Comparison of ENCODE assay signal across 1 cellular context in the genomic region with DNA sequence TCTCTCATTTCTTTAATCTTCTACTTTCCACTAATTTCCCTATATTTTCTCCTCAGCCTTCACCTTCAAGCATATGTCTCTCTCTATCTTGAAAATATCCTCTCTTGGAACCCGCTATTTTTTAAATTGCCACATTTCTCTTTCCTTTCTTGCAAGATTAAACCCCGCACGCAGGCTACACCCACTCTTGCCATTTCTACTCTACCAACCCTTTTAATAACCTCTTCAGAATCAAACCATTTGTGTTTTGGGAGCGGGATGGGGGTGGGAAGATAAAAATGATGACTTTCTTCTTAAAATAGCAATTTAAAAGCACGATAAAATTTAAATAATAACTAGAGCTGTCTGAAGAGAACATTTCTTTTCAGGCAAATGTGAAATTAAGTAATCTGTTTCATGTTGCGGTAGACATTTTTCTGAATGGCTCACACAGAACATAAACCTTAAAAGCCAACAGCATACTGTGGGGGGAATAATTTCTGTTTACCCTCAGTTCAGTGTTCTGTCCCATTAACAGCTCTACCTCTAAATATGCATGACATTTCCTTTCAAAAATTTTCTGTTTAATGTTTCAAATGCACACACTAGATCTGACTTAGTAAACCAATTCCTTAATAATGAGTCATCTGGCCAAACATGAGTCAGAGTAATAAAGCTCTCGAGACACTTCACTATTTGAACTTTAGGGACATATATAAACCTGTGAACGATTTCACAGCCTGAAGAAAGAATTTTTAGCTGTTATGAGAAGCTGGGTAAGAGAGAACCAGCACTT.
TF ChIP-seq lines count a peak whose summit lies in the region.

No MANE protein-coding gene starts in this region.

TF ChIP-seq in HEK293, 187 proteins besides CTCF, POLR2A, EP300 and RAD21 (continued from another document):
- TF ChIP-seq, protein P1, sequence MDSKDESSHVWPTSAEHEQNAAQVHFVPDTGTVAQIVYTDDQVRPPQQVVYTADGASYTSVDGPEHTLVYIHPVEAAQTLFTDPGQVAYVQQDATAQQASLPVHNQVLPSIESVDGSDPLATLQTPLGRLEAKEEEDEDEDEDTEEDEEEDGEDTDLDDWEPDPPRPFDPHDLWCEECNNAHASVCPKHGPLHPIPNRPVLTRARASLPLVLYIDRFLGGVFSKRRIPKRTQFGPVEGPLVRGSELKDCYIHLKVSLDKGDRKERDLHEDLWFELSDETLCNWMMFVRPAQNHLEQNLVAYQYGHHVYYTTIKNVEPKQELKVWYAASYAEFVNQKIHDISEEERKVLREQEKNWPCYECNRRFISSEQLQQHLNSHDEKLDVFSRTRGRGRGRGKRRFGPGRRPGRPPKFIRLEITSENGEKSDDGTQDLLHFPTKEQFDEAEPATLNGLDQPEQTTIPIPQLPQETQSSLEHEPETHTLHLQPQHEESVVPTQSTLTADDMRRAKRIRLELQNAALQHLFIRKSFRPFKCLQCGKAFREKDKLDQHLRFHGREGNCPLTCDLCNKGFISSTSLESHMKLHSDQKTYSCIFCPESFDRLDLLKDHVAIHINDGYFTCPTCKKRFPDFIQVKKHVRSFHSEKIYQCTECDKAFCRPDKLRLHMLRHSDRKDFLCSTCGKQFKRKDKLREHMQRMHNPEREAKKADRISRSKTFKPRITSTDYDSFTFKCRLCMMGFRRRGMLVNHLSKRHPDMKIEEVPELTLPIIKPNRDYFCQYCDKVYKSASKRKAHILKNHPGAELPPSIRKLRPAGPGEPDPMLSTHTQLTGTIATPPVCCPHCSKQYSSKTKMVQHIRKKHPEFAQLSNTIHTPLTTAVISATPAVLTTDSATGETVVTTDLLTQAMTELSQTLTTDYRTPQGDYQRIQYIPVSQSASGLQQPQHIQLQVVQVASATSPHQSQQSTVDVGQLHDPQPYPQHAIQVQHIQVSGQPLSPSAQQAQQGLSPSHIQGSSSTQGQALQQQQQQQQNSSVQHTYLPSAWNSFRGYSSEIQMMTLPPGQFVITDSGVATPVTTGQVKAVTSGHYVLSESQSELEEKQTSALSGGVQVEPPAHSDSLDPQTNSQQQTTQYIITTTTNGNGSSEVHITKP (tag by site-specific recombination; IDR thresholded peaks at IDR 0.05): peak; percentile 88
- TF ChIP-seq, protein P2, sequence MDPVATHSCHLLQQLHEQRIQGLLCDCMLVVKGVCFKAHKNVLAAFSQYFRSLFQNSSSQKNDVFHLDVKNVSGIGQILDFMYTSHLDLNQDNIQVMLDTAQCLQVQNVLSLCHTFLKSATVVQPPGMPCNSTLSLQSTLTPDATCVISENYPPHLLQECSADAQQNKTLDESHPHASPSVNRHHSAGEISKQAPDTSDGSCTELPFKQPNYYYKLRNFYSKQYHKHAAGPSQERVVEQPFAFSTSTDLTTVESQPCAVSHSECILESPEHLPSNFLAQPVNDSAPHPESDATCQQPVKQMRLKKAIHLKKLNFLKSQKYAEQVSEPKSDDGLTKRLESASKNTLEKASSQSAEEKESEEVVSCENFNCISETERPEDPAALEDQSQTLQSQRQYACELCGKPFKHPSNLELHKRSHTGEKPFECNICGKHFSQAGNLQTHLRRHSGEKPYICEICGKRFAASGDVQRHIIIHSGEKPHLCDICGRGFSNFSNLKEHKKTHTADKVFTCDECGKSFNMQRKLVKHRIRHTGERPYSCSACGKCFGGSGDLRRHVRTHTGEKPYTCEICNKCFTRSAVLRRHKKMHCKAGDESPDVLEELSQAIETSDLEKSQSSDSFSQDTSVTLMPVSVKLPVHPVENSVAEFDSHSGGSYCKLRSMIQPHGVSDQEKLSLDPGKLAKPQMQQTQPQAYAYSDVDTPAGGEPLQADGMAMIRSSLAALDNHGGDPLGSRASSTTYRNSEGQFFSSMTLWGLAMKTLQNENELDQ (tag by site-specific recombination; IDR thresholded peaks at IDR 0.05; ENCODE audit: low read depth): no peak
- TF ChIP-seq GLI2 (tag by site-specific recombination; IDR thresholded peaks at IDR 0.05; ENCODE audit: borderline replicate concordance, low read depth) (peak; percentile 15; the same call in 1 of the 2 replicates), ZNF843 (tag by site-specific recombination; IDR thresholded peaks at IDR 0.05) (peak; percentile 52), ZNF2 (tag by site-specific recombination; IDR thresholded peaks at IDR 0.05) (0 out of 2 replicates have a peak, but pooled peaks have one; percentile 25), ZNF660 (tag by site-specific recombination; IDR thresholded peaks at IDR 0.05) (0 out of 2 replicates have a peak, but pooled peaks have one; percentile 30), ZBTB17 (tag by site-specific recombination; IDR thresholded peaks at IDR 0.05) (peak; percentile 41; the same call in 1 of the 2 replicates), ZNF433 (tag by site-specific recombination; IDR thresholded peaks at IDR 0.05; ENCODE audit: low read depth) (no peak), ZNF473 (tag by site-specific recombination; IDR thresholded peaks at IDR 0.05) (no peak), BCL11A (tag by site-specific recombination; IDR thresholded peaks at IDR 0.05; ENCODE audit: low read depth) (peak; percentile 34; the same call in 1 of the 2 replicates), ZNF146 (tag by site-specific recombination; IDR thresholded peaks at IDR 0.05) (no peak), ZNF529 (tag by site-specific recombination; IDR thresholded peaks at IDR 0.05; ENCODE audit: insufficient replicate concordance) (no peak), ZNF555 (tag by site-specific recombination; conservative IDR thresholded peaks at IDR 0.05) (no peak), KLF16 (tag by site-specific recombination; IDR thresholded peaks at IDR 0.05) (no peak), ZNF184 (tag by site-specific recombination; IDR thresholded peaks at IDR 0.05) (peak; percentile 58), IKZF3 (tag by site-specific recombination; IDR thresholded peaks at IDR 0.05) (0 out of 2 replicates have a peak, but pooled peaks have one; percentile 10), ZNF24 (tag by site-specific recombination; IDR thresholded peaks at IDR 0.05) (peak; percentile 50; the same call in 1 of the 2 replicates), SALL2 (tag by site-specific recombination; IDR thresholded peaks at IDR 0.05; ENCODE audit: borderline replicate concordance) (no peak), ZNF658 (tag by site-specific recombination; IDR thresholded peaks at IDR 0.05) (no peak), TCF7L2 (IDR thresholded peaks at IDR 0.05; ENCODE audit: borderline replicate concordance, low read depth, low read length) (no peak)
- TF ChIP-seq, protein P3, sequence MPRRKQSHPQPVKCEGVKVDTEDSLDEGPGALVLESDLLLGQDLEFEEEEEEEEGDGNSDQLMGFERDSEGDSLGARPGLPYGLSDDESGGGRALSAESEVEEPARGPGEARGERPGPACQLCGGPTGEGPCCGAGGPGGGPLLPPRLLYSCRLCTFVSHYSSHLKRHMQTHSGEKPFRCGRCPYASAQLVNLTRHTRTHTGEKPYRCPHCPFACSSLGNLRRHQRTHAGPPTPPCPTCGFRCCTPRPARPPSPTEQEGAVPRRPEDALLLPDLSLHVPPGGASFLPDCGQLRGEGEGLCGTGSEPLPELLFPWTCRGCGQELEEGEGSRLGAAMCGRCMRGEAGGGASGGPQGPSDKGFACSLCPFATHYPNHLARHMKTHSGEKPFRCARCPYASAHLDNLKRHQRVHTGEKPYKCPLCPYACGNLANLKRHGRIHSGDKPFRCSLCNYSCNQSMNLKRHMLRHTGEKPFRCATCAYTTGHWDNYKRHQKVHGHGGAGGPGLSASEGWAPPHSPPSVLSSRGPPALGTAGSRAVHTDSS (tag by site-specific recombination; IDR thresholded peaks at IDR 0.05): no peak
- TF ChIP-seq, protein P4, sequence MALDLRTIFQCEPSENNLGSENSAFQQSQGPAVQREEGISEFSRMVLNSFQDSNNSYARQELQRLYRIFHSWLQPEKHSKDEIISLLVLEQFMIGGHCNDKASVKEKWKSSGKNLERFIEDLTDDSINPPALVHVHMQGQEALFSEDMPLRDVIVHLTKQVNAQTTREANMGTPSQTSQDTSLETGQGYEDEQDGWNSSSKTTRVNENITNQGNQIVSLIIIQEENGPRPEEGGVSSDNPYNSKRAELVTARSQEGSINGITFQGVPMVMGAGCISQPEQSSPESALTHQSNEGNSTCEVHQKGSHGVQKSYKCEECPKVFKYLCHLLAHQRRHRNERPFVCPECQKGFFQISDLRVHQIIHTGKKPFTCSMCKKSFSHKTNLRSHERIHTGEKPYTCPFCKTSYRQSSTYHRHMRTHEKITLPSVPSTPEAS (tag by site-specific recombination; IDR thresholded peaks at IDR 0.05): 0 out of 2 replicates have a peak, but pooled peaks have one; percentile 26
- TF ChIP-seq, protein P5, sequence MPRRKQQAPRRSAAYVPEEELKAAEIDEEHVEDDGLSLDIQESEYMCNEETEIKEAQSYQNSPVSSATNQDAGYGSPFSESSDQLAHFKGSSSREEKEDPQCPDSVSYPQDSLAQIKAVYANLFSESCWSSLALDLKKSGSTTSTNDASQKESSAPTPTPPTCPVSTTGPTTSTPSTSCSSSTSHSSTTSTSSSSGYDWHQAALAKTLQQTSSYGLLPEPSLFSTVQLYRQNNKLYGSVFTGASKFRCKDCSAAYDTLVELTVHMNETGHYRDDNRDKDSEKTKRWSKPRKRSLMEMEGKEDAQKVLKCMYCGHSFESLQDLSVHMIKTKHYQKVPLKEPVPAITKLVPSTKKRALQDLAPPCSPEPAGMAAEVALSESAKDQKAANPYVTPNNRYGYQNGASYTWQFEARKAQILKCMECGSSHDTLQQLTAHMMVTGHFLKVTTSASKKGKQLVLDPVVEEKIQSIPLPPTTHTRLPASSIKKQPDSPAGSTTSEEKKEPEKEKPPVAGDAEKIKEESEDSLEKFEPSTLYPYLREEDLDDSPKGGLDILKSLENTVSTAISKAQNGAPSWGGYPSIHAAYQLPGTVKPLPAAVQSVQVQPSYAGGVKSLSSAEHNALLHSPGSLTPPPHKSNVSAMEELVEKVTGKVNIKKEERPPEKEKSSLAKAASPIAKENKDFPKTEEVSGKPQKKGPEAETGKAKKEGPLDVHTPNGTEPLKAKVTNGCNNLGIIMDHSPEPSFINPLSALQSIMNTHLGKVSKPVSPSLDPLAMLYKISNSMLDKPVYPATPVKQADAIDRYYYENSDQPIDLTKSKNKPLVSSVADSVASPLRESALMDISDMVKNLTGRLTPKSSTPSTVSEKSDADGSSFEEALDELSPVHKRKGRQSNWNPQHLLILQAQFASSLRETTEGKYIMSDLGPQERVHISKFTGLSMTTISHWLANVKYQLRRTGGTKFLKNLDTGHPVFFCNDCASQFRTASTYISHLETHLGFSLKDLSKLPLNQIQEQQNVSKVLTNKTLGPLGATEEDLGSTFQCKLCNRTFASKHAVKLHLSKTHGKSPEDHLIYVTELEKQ (tag by site-specific recombination; IDR thresholded peaks at IDR 0.05; ENCODE audit: borderline replicate concordance): peak; percentile 54; the same call in 1 of the 2 replicates
